Comparison of ENCODE assay signal across 1 cellular context in genomic region chr7:128755075-128755474, GRCh38.
TF ChIP-seq lines count a peak whose summit lies in the region.

No MANE protein-coding gene starts in this region.

TF ChIP-seq in IMR-90, 13 proteins besides CTCF, POLR2A, EP300 and RAD21:
- TF ChIP-seq MAFK (IDR thresholded peaks at IDR 0.05; ENCODE audit: low read depth, low read length), result no peak
- TF ChIP-seq MAZ (IDR thresholded peaks at IDR 0.05; ENCODE audit: borderline replicate concordance, low read depth, low read length), result no peak
- TF ChIP-seq RFX5 (IDR thresholded peaks at IDR 0.05; ENCODE audit: low read depth, low read length), result no peak
- TF ChIP-seq RCOR1 (IDR thresholded peaks at IDR 0.05; ENCODE audit: insufficient replicate concordance, low read length), result no peak
- no peak for TF ChIP-seq FOS (IDR thresholded peaks at IDR 0.05; ENCODE audit: low read depth, low read length)
- TF ChIP-seq BHLHE40 (IDR thresholded peaks at IDR 0.05; ENCODE audit: low read depth, low read length), result no peak
- no peak for TF ChIP-seq ELK1 (IDR thresholded peaks at IDR 0.05; ENCODE audit: borderline replicate concordance, low read depth, low read length)
- TF ChIP-seq CHD1 (IDR thresholded peaks at IDR 0.05; ENCODE audit: low read depth, low read length), result no peak
- no peak for TF ChIP-seq MXI1 (IDR thresholded peaks at IDR 0.05; ENCODE audit: borderline replicate concordance, low read depth, low read length)
